Comparison of ENCODE assay signal across 8 cellular contexts in genomic region chr2:47070920-47071824, GRCh38.
DNase-seq lines count a peak whose midpoint lies in the region; ATAC-seq and TF ChIP-seq lines count a peak whose summit lies in the region.

No MANE protein-coding gene starts in this region.

- TF ChIP-seq CTCF in BE2C (IDR thresholded peaks at IDR 0.05; ENCODE audit: low read depth, low read length) (no peak), choroid plexus epithelial cell (conservative IDR thresholded peaks at IDR 0.05; ENCODE audit: low read depth, low read length) (no peak), mucosa of descending colon (IDR thresholded peaks at IDR 0.05) (no peak), thyroid gland (IDR thresholded peaks at IDR 0.05) (no peak)

- H3K27me3 ChIP-seq in BE2C (no peaks in the 10 kb centered on the region), thyroid gland (no peaks in the 10 kb centered on the region)

- DNase-seq in BE2C (peak; percentile 69), GM19238 (ENCODE audit: insufficient read length, low spot score) (peak; percentile 58), choroid plexus epithelial cell (ENCODE audit: low read depth) (peak; percentile 93), mucosa of descending colon (peak in 2 of 3 donors; percentile 74 to 78), thyroid gland (peak; percentile 56 to 58), NCI-H526 treated with DMSO at 0.1 percent for 48 hours (lab: John Stamatoyannopoulos, UW) (no peak)

- no peaks in the 10 kb centered on the region for H3K9me3 ChIP-seq in BE2C
- no peaks in the 10 kb centered on the region for H3K9me3 ChIP-seq in mucosa of descending colon
- no peaks in the 10 kb centered on the region for H3K9me3 ChIP-seq in thyroid gland

- TF ChIP-seq POLR2A in thyroid gland (IDR thresholded peaks at IDR 0.05), result no peak

- intact Hi-C loops in mucosa of descending colon (cut with DNase I, micrococcal nuclease) (no loop called here), thyroid gland (cut with DNase I) (no loop called here)

- ATAC-seq in HG03280 (IDR thresholded peaks at IDR 0.05; ENCODE audit: unreplicated experiment) (peak; percentile 69), mucosa of descending colon (peak; percentile 4)

- H3K27me3 Mint-ChIP-seq in T-helper 1 cell treated with Interleukin-12 subunit alpha and Interleukin-12 subunit beta and Interleukin-4 antibody, amounts not matched to agents 30 μg/mL and 1 μg/mL, for 36 hours (ENCODE audit: low read depth), result no peaks in the 10 kb centered on the region

- H3K27ac ChIP-seq in thyroid gland, result peak overlapping the region; percentile 78 to 96 (median 91)

- 60 to 65% methylated on average over 10 to 12 of the region's 15 CpGs for WGBS in thyroid gland, 2 donors

- peak overlapping the region; percentile 18 for H3K4me3 Mint-ChIP-seq in T-helper 1 cell treated with Interleukin-12 subunit alpha and Interleukin-12 subunit beta and Interleukin-4 antibody, amounts not matched to agents 30 μg/mL and 1 μg/mL, for 36 hours

- no peak overlapping the region for H3K4me3 ChIP-seq in BE2C (ENCODE audit: low read depth, low read length)
- no peak overlapping the region for H3K4me3 ChIP-seq in choroid plexus epithelial cell (ENCODE audit: low read depth, low read length)
- no peak overlapping the region for H3K4me3 ChIP-seq in mucosa of descending colon
- no peak overlapping the region for H3K4me3 ChIP-seq in thyroid gland (replicated peaks in 1 of 3)

- H3K36me3 ChIP-seq in BE2C (no peaks in the 10 kb centered on the region), mucosa of descending colon (ENCODE audit: low read depth) (no peaks in the 10 kb centered on the region), thyroid gland (peaks cover 5 to 7% of the 10 kb centered on the region in 2 donors)

- H3K9me3 Mint-ChIP-seq in T-helper 1 cell treated with Interleukin-12 subunit alpha and Interleukin-12 subunit beta and Interleukin-4 antibody, amounts not matched to agents 30 μg/mL and 1 μg/mL, for 36 hours, result no peaks in the 10 kb centered on the region

- peaks cover 48% of the 10 kb centered on the region for H3K4me1 ChIP-seq in BE2C
- H3K4me1 ChIP-seq in mucosa of descending colon (ENCODE audit: low read depth), result peaks cover 42% of the 10 kb centered on the region
- H3K4me1 ChIP-seq in thyroid gland, result peaks cover 30 to 78% of the 10 kb centered on the region in 2 donors

- peaks cover 20% of the 10 kb centered on the region for H3K4me1 Mint-ChIP-seq in T-helper 1 cell treated with Interleukin-12 subunit alpha and Interleukin-12 subunit beta and Interleukin-4 antibody, amounts not matched to agents 30 μg/mL and 1 μg/mL, for 36 hours (ENCODE audit: low read depth)

- peak overlapping the region; percentile 59 for H3K27ac Mint-ChIP-seq in T-helper 1 cell treated with Interleukin-12 subunit alpha and Interleukin-12 subunit beta and Interleukin-4 antibody, amounts not matched to agents 30 μg/mL and 1 μg/mL, for 36 hours

- peaks cover 26% of the 10 kb centered on the region for H3K36me3 Mint-ChIP-seq in T-helper 1 cell treated with Interleukin-12 subunit alpha and Interleukin-12 subunit beta and Interleukin-4 antibody, amounts not matched to agents 30 μg/mL and 1 μg/mL, for 36 hours (ENCODE audit: low read depth)
